1 cellular context compared by ENCODE assay signal in genomic region chr2:170576296-170576695, GRCh38.
A peak's percentile ranks its signal among the peaks of the same experiment; 100 is the strongest.
TF ChIP-seq lines count a peak whose summit lies in the region.

No MANE protein-coding gene starts in this region.

TF ChIP-seq in HepG2, 621 proteins besides CTCF, POLR2A, EP300 and RAD21:
- no peak for TF ChIP-seq DDIT3 (CRISPR knock-in tag; IDR thresholded peaks at IDR 0.05)
- TF ChIP-seq STAG1 (CRISPR knock-in tag; IDR thresholded peaks at IDR 0.05), result peak; percentile 51
- TF ChIP-seq CHD4 (IDR thresholded peaks at IDR 0.05; ENCODE audit: borderline replicate concordance, low read length), result no peak
- TF ChIP-seq, protein P1, sequence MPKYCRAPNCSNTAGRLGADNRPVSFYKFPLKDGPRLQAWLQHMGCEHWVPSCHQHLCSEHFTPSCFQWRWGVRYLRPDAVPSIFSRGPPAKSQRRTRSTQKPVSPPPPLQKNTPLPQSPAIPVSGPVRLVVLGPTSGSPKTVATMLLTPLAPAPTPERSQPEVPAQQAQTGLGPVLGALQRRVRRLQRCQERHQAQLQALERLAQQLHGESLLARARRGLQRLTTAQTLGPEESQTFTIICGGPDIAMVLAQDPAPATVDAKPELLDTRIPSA (CRISPR knock-in tag; IDR thresholded peaks at IDR 0.05; ENCODE audit: borderline replicate concordance), result no peak
- no peak for TF ChIP-seq FOSL1 (CRISPR knock-in tag; IDR thresholded peaks at IDR 0.05; ENCODE audit: borderline replicate concordance)
- no peak for TF ChIP-seq GABPA (IDR thresholded peaks at IDR 0.05; ENCODE audit: low read depth, low read length)
- TF ChIP-seq GABPA (CRISPR knock-in tag; IDR thresholded peaks at IDR 0.05; ENCODE audit: low read depth), result peak; percentile 30; the same call in 1 of the 2 replicates
